ENCODE assay signal across 24 cellular contexts in genomic region chr11:123318623-123319022, GRCh38.
"Had no signal": no experiment of that assay in that cellular context is flagged by ENCODE, and none has a peak within 500 bp of the region (broad histone marks: within the 10 kb centered on the region; RNA-seq: fewer than 3 reads in every experiment).

No MANE protein-coding gene starts in this region.

- ATAC-seq: activated CD8-positive, alpha-beta T cell treated with anti-CD3 and anti-CD28 coated beads for 36 hours; body of pancreas; Right ventricle myocardium inferior had no signal

- H3K9me3 ChIP-seq: adrenal gland, body of pancreas, breast epithelium, Peyer's patch had no signal

- H3K36me3 ChIP-seq: adrenal gland, breast epithelium, Peyer's patch had no signal

- H3K4me3 ChIP-seq: adrenal gland, body of pancreas, breast epithelium, Peyer's patch had no signal

- H3K9ac ChIP-seq: KMS-11 had no signal

- H3K4me2 ChIP-seq: KMS-11 had no signal

- H3K4me1 ChIP-seq: adrenal gland, body of pancreas, breast epithelium, Peyer's patch had no signal

- DNase-seq: activated CD4-positive, alpha-beta T cell treated with anti-CD3 and anti-CD28 coated beads, Interleukin-2, amount 10 ng/mL, durations not matched to agents 24 days and 14 days; activated CD4-positive, alpha-beta T cell treated with anti-CD3 and anti-CD28 coated beads, Interleukin-2, amount 50 U/mL, for 4 hours; activated CD8-positive, alpha-beta T cell treated with anti-CD3 and anti-CD28 coated beads for 36 hours; activated gamma-delta T cell; activated naive CD4-positive, alpha-beta T cell treated with Interleukin-2 at 50 U/mL for 16 hours; activated naive CD8-positive, alpha-beta T cell treated with anti-CD3 and anti-CD28 coated beads, Interleukin-2, amount 10 ng/mL, durations not matched to agents 7 days and 5 days; activated T-cell treated with anti-CD3 and anti-CD28 coated beads, Interleukin-2, amount 50 U/mL, for 1 hour; adrenal gland; body of pancreas; caudate nucleus; cerebellar nuclear complex; cortex of kidney; MM.1S; MV-4-11; NCI-H1092; NCI-H146; NCI-H187; NCI-H2029 treated with DMSO at 0.1 percent for 48 hours; Peyer's patch; SIG-M5 had no signal

- H3K27me3 ChIP-seq: adrenal gland, body of pancreas, breast epithelium, Peyer's patch had no signal

- H3K27ac ChIP-seq: adrenal gland, body of pancreas, breast epithelium, KMS-11, Peyer's patch, RWPE1 had no signal
